9 cellular contexts compared by ENCODE assay signal in genomic region chr3:23442598-23443383, GRCh38.
DNase-seq lines count a peak whose midpoint lies in the region; ATAC-seq, FAIRE-seq and TF ChIP-seq lines count a peak whose summit lies in the region.
"Had no signal": no experiment of that assay in that cellular context is flagged by ENCODE, and none has a peak within 500 bp of the region (broad histone marks: within the 10 kb centered on the region; RNA-seq: fewer than 3 reads in every experiment).

No MANE protein-coding gene starts in this region.

- FAIRE-seq in RCC 7860 (lab: Jason Lieb, UNC) = peak; percentile 70

- no peak overlapping the region for H3K27ac Mint-ChIP-seq in endodermal cell
- no peak overlapping the region for H3K27ac Mint-ChIP-seq in endothelial cell (ENCODE audit: unreplicated experiment)

- H3K9me3 Mint-ChIP-seq in endodermal cell = no peaks in the 10 kb centered on the region
- H3K9me3 Mint-ChIP-seq in endothelial cell (ENCODE audit: unreplicated experiment) = no peaks in the 10 kb centered on the region

- WGBS in endodermal cell (ENCODE audit: insufficient coverage in 1 of 2, insufficient read length in 1 of 2), 2 experiments = 59 to 83% methylated on average over 1 to 4 of the region's 4 CpGs

- H3K27me3 ChIP-seq in endodermal cell (ENCODE audit: control insufficient read depth, insufficient read depth, low read length, poor library complexity, severe bottlenecking) = no peaks in the 10 kb centered on the region
- H3K27me3 ChIP-seq: upper lobe of left lung had no signal

- TF ChIP-seq CTCF in endodermal cell (conservative IDR thresholded peaks at IDR 0.05) (no peak), endothelial cell (IDR thresholded peaks at IDR 0.05; ENCODE audit: unreplicated experiment) (no peak)

- DNase-seq in RCC 7860 (ENCODE audit: low spot score) = peak; percentile 58
- peak; percentile 61 for DNase-seq in kidney tubule cell (ENCODE audit: low spot score)
- no peak for DNase-seq in endodermal cell
- DNase-seq in endothelial cell (ENCODE audit: low spot score) = no peak
- DNase-seq: upper lobe of left lung had no signal

- H3K36me3 ChIP-seq in endodermal cell (ENCODE audit: control insufficient read depth, insufficient read depth, low read length) = no peaks in the 10 kb centered on the region
- H3K36me3 ChIP-seq: upper lobe of left lung had no signal

- H3K4me3 ChIP-seq in endodermal cell (ENCODE audit: low read length) = no peak overlapping the region
- H3K4me3 ChIP-seq: upper lobe of left lung had no signal

- H3K4me1 Mint-ChIP-seq in endodermal cell (peaks cover 16% of the 10 kb centered on the region), endothelial cell (ENCODE audit: unreplicated experiment) (peaks cover 64% of the 10 kb centered on the region)

- H3K36me3 Mint-ChIP-seq in endodermal cell (ENCODE audit: low read depth) = no peaks in the 10 kb centered on the region
- no peaks in the 10 kb centered on the region for H3K36me3 Mint-ChIP-seq in endothelial cell (ENCODE audit: low read depth, unreplicated experiment)

- H3K27me3 Mint-ChIP-seq in endodermal cell (ENCODE audit: insufficient read depth) (no peaks in the 10 kb centered on the region), endothelial cell (ENCODE audit: unreplicated experiment) (peaks cover 3% of the 10 kb centered on the region)

- ATAC-seq in GM18519 (IDR thresholded peaks at IDR 0.05; ENCODE audit: low FRiP score, unreplicated experiment) = peak; percentile 39
- ATAC-seq in HG02678 (IDR thresholded peaks at IDR 0.05; ENCODE audit: unreplicated experiment) = peak; percentile 46
- no peak for ATAC-seq in GM19467 (IDR thresholded peaks at IDR 0.05; ENCODE audit: unreplicated experiment)
- no peak for ATAC-seq in HG03175 (IDR thresholded peaks at IDR 0.05; ENCODE audit: unreplicated experiment)

- H3K27ac ChIP-seq in endodermal cell (ENCODE audit: low read depth, low read length) = no peak overlapping the region
- H3K27ac ChIP-seq: upper lobe of left lung had no signal

- no peaks in the 10 kb centered on the region for H3K9me3 ChIP-seq in endodermal cell (ENCODE audit: control insufficient read depth, low read length)
- H3K9me3 ChIP-seq: upper lobe of left lung had no signal

- H3K4me3 Mint-ChIP-seq in endodermal cell (no peak overlapping the region), endothelial cell (ENCODE audit: unreplicated experiment) (no peak overlapping the region)

- H3K4me1 ChIP-seq in endodermal cell (ENCODE audit: control insufficient read depth, insufficient read depth, low read length) = peaks cover 8% of the 10 kb centered on the region

- H3K9ac ChIP-seq in endodermal cell (ENCODE audit: extremely low read depth, low read length, poor library complexity, severe bottlenecking) = no peak overlapping the region

Comparison
In these comparisons a context has a peak if more than half of its experiments do, and no peak if none do; other contexts are left out.
1. ATAC-seq: peak in GM18519 (single experiment) and HG02678 (single experiment); none in GM19467 (single experiment) and HG03175 (single experiment).
2. DNase-seq: peak in RCC 7860 (single experiment) and kidney tubule cell (single experiment); none in endodermal cell (single experiment) and endothelial cell (single experiment).